ENCODE assay signal across 22 cellular contexts in the genomic region with DNA sequence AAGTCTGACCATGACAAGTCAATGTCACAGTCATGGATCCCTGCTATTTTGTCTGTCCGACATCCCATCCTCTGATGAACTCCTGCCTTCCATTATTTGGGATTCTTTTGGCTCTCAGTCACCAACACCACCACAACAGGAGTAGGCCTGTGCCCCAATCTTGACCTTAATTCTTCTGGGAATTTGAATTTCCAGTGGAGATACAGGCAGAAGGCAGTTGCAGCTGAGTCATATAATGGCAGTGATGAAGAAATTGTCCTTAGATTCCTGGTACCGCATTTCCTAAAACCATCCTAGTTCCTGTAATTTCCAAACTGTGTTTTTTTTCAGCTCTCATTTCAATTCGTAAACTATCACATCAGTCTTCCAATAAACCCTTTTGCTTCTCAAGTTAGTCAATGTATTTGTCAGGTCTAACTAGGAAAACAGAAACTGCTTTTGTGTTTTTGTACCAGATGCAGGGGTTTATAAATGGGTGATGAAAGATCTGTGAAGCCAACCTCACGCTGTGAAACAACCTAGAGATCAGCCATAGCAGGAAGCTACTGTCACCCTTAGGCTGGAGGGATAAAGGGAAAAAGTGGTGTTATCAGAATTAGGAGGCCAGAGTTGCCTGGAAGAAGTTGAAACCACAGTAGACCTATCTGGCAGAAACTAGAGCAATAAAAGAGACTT.
DNase-seq lines count a peak whose midpoint lies in the region; ATAC-seq and TF ChIP-seq lines count a peak whose summit lies in the region.
"Had no signal": no experiment of that assay in that cellular context is flagged by ENCODE, and none has a peak within 500 bp of the region (broad histone marks: within the 10 kb centered on the region; RNA-seq: fewer than 3 reads in every experiment).

No MANE protein-coding gene starts in this region.

- H4K20me1 ChIP-seq in GM23248 (ENCODE audit: insufficient read depth), result no peaks in the 10 kb centered on the region

- H3K9ac ChIP-seq in GM23248, result no peak overlapping the region

- H3K27me3 ChIP-seq in GM23248 (replicated peaks; ENCODE audit: insufficient read depth), result no peaks in the 10 kb centered on the region
- H3K27me3 ChIP-seq in SJCRH30, result no peaks in the 10 kb centered on the region
- H3K27me3 ChIP-seq: adrenal gland had no signal

- H3K9me3 Mint-ChIP-seq in activated T-helper 1 cell treated with anti-CD3 and anti-CD28 coated beads, Interleukin-12 subunit alpha, Interleukin-12 subunit beta, Interleukin-2, Interleukin-4 antibody, amounts not matched to agents 30 ng/mL and 10 ng/mL and 1 ng/mL, durations not matched to agents 14 hours and 24 hours and 36 hours, result no peaks in the 10 kb centered on the region
- H3K9me3 Mint-ChIP-seq: activated CD4-positive, alpha-beta memory T cell treated with anti-CD3 and anti-CD28 coated beads for 36 hours had no signal

- H3K4me3 Mint-ChIP-seq in activated T-helper 1 cell treated with anti-CD3 and anti-CD28 coated beads, Interleukin-12 subunit alpha, Interleukin-12 subunit beta, Interleukin-2, Interleukin-4 antibody, amounts not matched to agents 30 ng/mL and 10 ng/mL and 1 ng/mL, durations not matched to agents 14 hours and 24 hours and 36 hours, result no peak overlapping the region
- H3K4me3 Mint-ChIP-seq: activated CD4-positive, alpha-beta memory T cell treated with anti-CD3 and anti-CD28 coated beads for 36 hours; CD4-positive, CD25-positive, alpha-beta regulatory T cell; IgD-negative memory B cell; stimulated activated memory B cell treated with anti-CD40 and anti-IgM and Interleukin-4, amounts not matched to agents 10 μg/mL and 1 μg/mL and 100 μg/mL, for 72 hours; WTC11 had no signal

- H3K79me2 ChIP-seq in GM23248 (ENCODE audit: insufficient read depth), result no peaks in the 10 kb centered on the region

- DNase-seq in GM23248 (peak; percentile 24), SJCRH30 (peak; percentile 19 to 39), fibroblast of pulmonary artery (ENCODE audit: low read depth) (peak; percentile 35), skeletal muscle cell (ENCODE audit: low read depth) (peak; percentile 22), left colon (no peak), epidermal melanocyte (ENCODE audit: insufficient read length, low spot score) (no peak)
- DNase-seq in activated T-helper 1 cell treated with anti-CD3 and anti-CD28 coated beads, Interleukin-12 subunit alpha, Interleukin-12 subunit beta, Interleukin-2, Interleukin-4 antibody, amounts not matched to agents 30 ng/mL and 10 ng/mL and 1 ng/mL, durations not matched to agents 14 hours and 24 hours and 36 hours (ENCODE audit: low spot score), result no peak
- DNase-seq: activated CD4-positive, alpha-beta memory T cell treated with anti-CD3 and anti-CD28 coated beads for 36 hours; activated gamma-delta T cell; CD4-positive, CD25-positive, alpha-beta regulatory T cell; glutamatergic neuron; mucosa of descending colon; NCI-H2227 treated with DMSO at 0.1 percent for 48 hours; NCI-H82; T-helper 2 cell had no signal

- 10% methylated on average over 4 of the region's 4 CpGs for WGBS in GM23248 (ENCODE audit: low coverage in 1 of 2, low lambda C conversion rate in 2 of 2, missing lambda C conversion rate in 2 of 2), 2 experiments

- no peaks in the 10 kb centered on the region for H3K27me3 Mint-ChIP-seq in activated T-helper 1 cell treated with anti-CD3 and anti-CD28 coated beads, Interleukin-12 subunit alpha, Interleukin-12 subunit beta, Interleukin-2, Interleukin-4 antibody, amounts not matched to agents 30 ng/mL and 10 ng/mL and 1 ng/mL, durations not matched to agents 14 hours and 24 hours and 36 hours (ENCODE audit: insufficient read depth)
- H3K27me3 Mint-ChIP-seq: activated CD4-positive, alpha-beta memory T cell treated with anti-CD3 and anti-CD28 coated beads for 36 hours; CD4-positive, CD25-positive, alpha-beta regulatory T cell; IgD-negative memory B cell; stimulated activated memory B cell treated with anti-CD40 and anti-IgM and Interleukin-4, amounts not matched to agents 10 μg/mL and 1 μg/mL and 100 μg/mL, for 72 hours had no signal

- H3K36me3 ChIP-seq in GM23248 (ENCODE audit: low read depth), result no peaks in the 10 kb centered on the region
- no peaks in the 10 kb centered on the region for H3K36me3 ChIP-seq in SJCRH30
- H3K36me3 ChIP-seq: adrenal gland, thoracic aorta had no signal

- in situ Hi-C loops in GM23248 (cut with MboI), result no loop called here

- no peaks in the 10 kb centered on the region for H3K9me2 ChIP-seq in GM23248 (ENCODE audit: insufficient read depth)

- no peak overlapping the region for H3K27ac Mint-ChIP-seq in activated T-helper 1 cell treated with anti-CD3 and anti-CD28 coated beads, Interleukin-12 subunit alpha, Interleukin-12 subunit beta, Interleukin-2, Interleukin-4 antibody, amounts not matched to agents 30 ng/mL and 10 ng/mL and 1 ng/mL, durations not matched to agents 14 hours and 24 hours and 36 hours
- H3K27ac Mint-ChIP-seq: activated CD4-positive, alpha-beta memory T cell treated with anti-CD3 and anti-CD28 coated beads for 36 hours; CD4-positive, CD25-positive, alpha-beta regulatory T cell; IgD-negative memory B cell; stimulated activated memory B cell treated with anti-CD40 and anti-IgM and Interleukin-4, amounts not matched to agents 10 μg/mL and 1 μg/mL and 100 μg/mL, for 72 hours; WTC11 had no signal

- H3K9me3 ChIP-seq in GM23248 (ENCODE audit: low read depth), result no peaks in the 10 kb centered on the region
- H3K9me3 ChIP-seq in SJCRH30 (replicated peaks), result peaks cover 13% of the 10 kb centered on the region; the same call in 1 of the 2 replicates
- H3K9me3 ChIP-seq: adrenal gland, mucosa of descending colon, thoracic aorta had no signal

- no peak overlapping the region for H3K27ac ChIP-seq in GM23248
- peak overlapping the region; percentile 3 for H3K27ac ChIP-seq in SJCRH30
- H3K27ac ChIP-seq: adrenal gland, SK-N-MC, thoracic aorta had no signal

- no peaks in the 10 kb centered on the region for H3K36me3 Mint-ChIP-seq in activated T-helper 1 cell treated with anti-CD3 and anti-CD28 coated beads, Interleukin-12 subunit alpha, Interleukin-12 subunit beta, Interleukin-2, Interleukin-4 antibody, amounts not matched to agents 30 ng/mL and 10 ng/mL and 1 ng/mL, durations not matched to agents 14 hours and 24 hours and 36 hours (ENCODE audit: low read depth)
- H3K36me3 Mint-ChIP-seq: activated CD4-positive, alpha-beta memory T cell treated with anti-CD3 and anti-CD28 coated beads for 36 hours; CD4-positive, CD25-positive, alpha-beta regulatory T cell; IgD-negative memory B cell; stimulated activated memory B cell treated with anti-CD40 and anti-IgM and Interleukin-4, amounts not matched to agents 10 μg/mL and 1 μg/mL and 100 μg/mL, for 72 hours; WTC11 had no signal

- H2AFZ ChIP-seq in GM23248, result no peak overlapping the region

- H3K4me3 ChIP-seq in GM23248 (no peak overlapping the region), SJCRH30 (no peak overlapping the region), fibroblast of pulmonary artery (replicated peaks; ENCODE audit: low read depth, low read length) (no peak overlapping the region), skeletal muscle cell (ENCODE audit: low read depth, low read length) (no peak overlapping the region)
- H3K4me3 ChIP-seq: adrenal gland, mucosa of descending colon, SK-N-MC, thoracic aorta had no signal

- no peak for ATAC-seq in left colon
- no peak for ATAC-seq in HG03159 (IDR thresholded peaks at IDR 0.05; ENCODE audit: unreplicated experiment)
- ATAC-seq: mucosa of descending colon; stimulated activated memory B cell treated with anti-CD40 and anti-IgM and Interleukin-4, amounts not matched to agents 10 μg/mL and 1 μg/mL and 100 μg/mL, for 72 hours; WTC11 had no signal

- H3K4me1 ChIP-seq in GM23248 (ENCODE audit: insufficient read depth) (no peaks in the 10 kb centered on the region), SJCRH30 (peaks cover 27% of the 10 kb centered on the region)
- H3K4me1 ChIP-seq: adrenal gland had no signal

- no peaks in the 10 kb centered on the region for H3K4me1 Mint-ChIP-seq in activated T-helper 1 cell treated with anti-CD3 and anti-CD28 coated beads, Interleukin-12 subunit alpha, Interleukin-12 subunit beta, Interleukin-2, Interleukin-4 antibody, amounts not matched to agents 30 ng/mL and 10 ng/mL and 1 ng/mL, durations not matched to agents 14 hours and 24 hours and 36 hours (ENCODE audit: low read depth)
- H3K4me1 Mint-ChIP-seq: CD4-positive, CD25-positive, alpha-beta regulatory T cell; IgD-negative memory B cell; stimulated activated memory B cell treated with anti-CD40 and anti-IgM and Interleukin-4, amounts not matched to agents 10 μg/mL and 1 μg/mL and 100 μg/mL, for 72 hours had no signal

- H3F3A ChIP-seq in GM23248 (ENCODE audit: insufficient read depth), result no peaks in the 10 kb centered on the region

- intact Hi-C loops in activated T-helper 1 cell treated with anti-CD3 and anti-CD28 coated beads, Interleukin-12 subunit alpha, Interleukin-12 subunit beta, Interleukin-2, Interleukin-4 antibody, amounts not matched to agents 30 ng/mL and 10 ng/mL and 1 ng/mL, durations not matched to agents 14 hours and 24 hours and 36 hours (cut with micrococcal nuclease), result no loop called here
- intact Hi-C loops in left colon (cut with DNase I, micrococcal nuclease), result no loop called here

- no peak for TF ChIP-seq CTCF in fibroblast of pulmonary artery (IDR thresholded peaks at IDR 0.05; ENCODE audit: low read length, missing control alignments)

- H3K4me2 ChIP-seq in GM23248 (ENCODE audit: unreplicated experiment), result no peak overlapping the region

Comparison
In these comparisons a context has a peak if more than half of its experiments do, and no peak if none do; other contexts are left out.
1. DNase-seq: peak in GM23248 (single experiment), SJCRH30 (2 of 2), fibroblast of pulmonary artery (single experiment) and skeletal muscle cell (single experiment); none in activated T-helper 1 cell treated with anti-CD3 and anti-CD28 coated beads, Interleukin-12 subunit alpha, Interleukin-12 subunit beta, Interleukin-2, Interleukin-4 antibody, amounts not matched to agents 30 ng/mL and 10 ng/mL and 1 ng/mL, durations not matched to agents 14 hours and 24 hours and 36 hours (single experiment), left colon (0 of 2) and epidermal melanocyte (single experiment).